ENCODE assay signal across 22 cellular contexts in the genomic region with DNA sequence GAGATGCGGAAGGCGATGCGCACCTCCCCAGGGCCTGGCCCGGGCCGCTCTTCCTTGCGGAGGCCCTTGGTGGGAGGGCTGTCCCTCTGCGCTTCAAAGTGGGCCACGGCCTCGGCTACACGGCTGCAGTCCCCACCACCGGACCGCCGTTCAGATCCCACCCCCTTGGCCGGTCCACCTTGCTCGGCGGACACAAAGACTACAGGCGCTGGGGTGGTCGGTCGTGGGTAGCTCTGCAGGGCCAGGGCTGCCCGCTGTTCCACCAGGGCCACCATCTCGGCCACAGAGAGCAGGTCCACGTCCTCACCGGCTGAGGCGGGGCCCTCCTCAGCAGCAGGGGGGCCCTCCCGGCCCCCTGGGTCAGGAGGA. TPM values are rescaled to one million over a fixed set of nuclear protein-coding genes. Genes with fewer than 3 reads are reported as not detected.
DNase-seq lines count a peak whose midpoint lies in the region; ATAC-seq, FAIRE-seq and TF ChIP-seq lines count a peak whose summit lies in the region.
"Had no signal": no experiment of that assay in that cellular context is flagged by ENCODE, and none has a peak within 500 bp of the region (broad histone marks: within the 10 kb centered on the region; RNA-seq: fewer than 3 reads in every experiment).

No MANE protein-coding gene starts in this region.

- H3F3A ChIP-seq in GM23338 (replicated peaks; ENCODE audit: low read depth), result 0 out of 2 replicates have a peak, but pooled peaks cover 3% of the 10 kb centered on the region
- H3F3A ChIP-seq in GM23248 (ENCODE audit: insufficient read depth), result peaks cover 8% of the 10 kb centered on the region; the same call in 1 of the 2 replicates

- POLR2A ChIA-PET in K562 (lab: Yijun Ruan, JAX), result interaction anchor here (0.6 to 5.9 kb wide), 5 partner anchors 8 to 28 kb away, joined by 3 to 46 read pairs (median 4); partner anchors contain the start of genes QPCTL and SNRPD2

- H3K4me3 Mint-ChIP-seq in GM23338, result no peak overlapping the region
- H3K4me3 Mint-ChIP-seq: CD4-positive, alpha-beta memory T cell had no signal

- no peak for DNase-seq in GM23338 (ENCODE audit: low spot score)
- no peak for DNase-seq in K562 (ENCODE audit: extremely low read depth in 1 of 4, low spot score in 3 of 4)
- DNase-seq in NCI-H1930 (lab: John Stamatoyannopoulos, UW), result no peak
- no peak for DNase-seq in esophagus squamous epithelium (lab: John Stamatoyannopoulos, UW)
- no peak for DNase-seq in GM23248
- DNase-seq: BE2C; CD4-positive, alpha-beta memory T cell; COR-L47; DMS153; DMS79 treated with DMSO at 0.1 percent for 48 hours; EL; IMR-90; KG1 had no signal

- H3K9me2 ChIP-seq in GM23338 (ENCODE audit: insufficient read depth), result no peaks in the 10 kb centered on the region
- H3K9me2 ChIP-seq in GM23248 (ENCODE audit: insufficient read depth), result no peaks in the 10 kb centered on the region

- BruUV-seq in K562 (replicated peaks; lab: Mats Ljungman, UMichigan), result no TSS peak

- TF ChIP-seq EP300 in K562 (IDR thresholded peaks at IDR 0.05; ENCODE audit: low read length), result no peak

- ATAC-seq in GM23338 (no peak), K562 (no peak)
- ATAC-seq: A549, HCT116 had no signal

- CTCF ChIA-PET in K562 (lab: Yijun Ruan, JAX; ENCODE audit: low intra/inter-chr PET ratio), result no interaction called here

- H3K9ac ChIP-seq in K562 (ENCODE audit: insufficient read depth in 1 of 2, low read depth in 2 of 2, low read length in 2 of 2) (no peak overlapping the region), GM23248 (no peak overlapping the region)

- H4K20me1 ChIP-seq in GM23338 (replicated peaks; ENCODE audit: insufficient read depth) (peaks cover 6% of the 10 kb centered on the region), K562 (replicated peaks; ENCODE audit: control insufficient read depth, insufficient read depth, low read length) (no peaks in the 10 kb centered on the region), GM23248 (ENCODE audit: insufficient read depth) (no peaks in the 10 kb centered on the region)

- no peaks in the 10 kb centered on the region for H3K36me3 ChIP-seq in GM23338 (ENCODE audit: insufficient read depth)
- H3K36me3 ChIP-seq in K562 (ENCODE audit: control insufficient read depth, insufficient read depth, low read length), result peaks cover 41% of the 10 kb centered on the region; the same call in 2 of the 3 replicates
- H3K36me3 ChIP-seq in esophagus squamous epithelium, result peaks cover 18 to 49% (median 21%) of the 10 kb centered on the region in 3 donors
- no peaks in the 10 kb centered on the region for H3K36me3 ChIP-seq in GM23248 (ENCODE audit: low read depth)

- H2AFZ ChIP-seq in GM23338, result no peak overlapping the region
- no peak overlapping the region for H2AFZ ChIP-seq in K562 (ENCODE audit: low read depth, low read length)
- no peak overlapping the region for H2AFZ ChIP-seq in GM23248

- TF ChIP-seq POLR2A in GM18951 (IDR thresholded peaks at IDR 0.05; ENCODE audit: extremely low read depth, insufficient read depth, insufficient read length) (peak; percentile 13), K562 (conservative IDR thresholded peaks at IDR 0.05) (no peak), esophagus squamous epithelium (IDR thresholded peaks at IDR 0.05) (no peak)

- intact Hi-C loops in K562 (cut with micrococcal nuclease) (no loop called here), esophagus squamous epithelium (cut with DNase I) (loop anchor here (10.0 kb wide), 1 partner anchor 52 kb away; the partner anchor contains the start of gene SIX5)

- H3K27me3 Mint-ChIP-seq in GM23338 (ENCODE audit: insufficient read depth, low read depth, poor library complexity), result peaks cover 20% of the 10 kb centered on the region
- H3K27me3 Mint-ChIP-seq: CD4-positive, alpha-beta memory T cell had no signal

- H3K27ac Mint-ChIP-seq in GM23338, result no peak overlapping the region

- WGBS in K562 (ENCODE audit: insufficient coverage, low coverage, missing lambda C conversion rate), result 97% methylated on average over 21 of the region's 25 CpGs
- WGBS in esophagus squamous epithelium, 2 donors, result 83% methylated on average over 1 of the region's 25 CpGs; no CpG with 5 or more reads in 1 of the 2 donors
- 92% methylated on average over 9 to 25 of the region's 25 CpGs for WGBS in GM23248 (ENCODE audit: low coverage in 1 of 2, low lambda C conversion rate in 2 of 2, missing lambda C conversion rate in 2 of 2), 2 experiments

- peaks cover 47% of the 10 kb centered on the region for H3K79me2 ChIP-seq in GM23338 (replicated peaks; ENCODE audit: insufficient read depth)
- peaks cover 44% of the 10 kb centered on the region for H3K79me2 ChIP-seq in K562 (ENCODE audit: control insufficient read depth, insufficient read depth, low read length)
- peaks cover 72% of the 10 kb centered on the region for H3K79me2 ChIP-seq in GM23248 (ENCODE audit: insufficient read depth)

- H3K4me3 ChIP-seq in GM23338 (no peak overlapping the region), K562 (no peak overlapping the region), esophagus squamous epithelium (no peak overlapping the region), GM23248 (no peak overlapping the region)
- H3K4me3 ChIP-seq: A549 had no signal

- H3K4me2 ChIP-seq in GM23338 (no peak overlapping the region), K562 (ENCODE audit: insufficient read depth, low read length) (no peak overlapping the region), GM23248 (ENCODE audit: unreplicated experiment) (no peak overlapping the region)
- H3K4me2 ChIP-seq: A549 had no signal

- FAIRE-seq in K562 (lab: Jason Lieb, UNC), result no peak
- FAIRE-seq: A549, D721Med, G401.6, GM12891 had no signal

- H3K27me3 ChIP-seq in GM23338 (ENCODE audit: insufficient read depth), result no peaks in the 10 kb centered on the region
- H3K27me3 ChIP-seq in K562 (ENCODE audit: control insufficient read depth in 2 of 2, insufficient read depth in 2 of 2, low read length in 2 of 2), result no peaks in the 10 kb centered on the region
- H3K27me3 ChIP-seq in esophagus squamous epithelium, result no peaks in the 10 kb centered on the region
- H3K27me3 ChIP-seq in GM23248 (replicated peaks; ENCODE audit: insufficient read depth), result no peaks in the 10 kb centered on the region
- H3K27me3 ChIP-seq: BE2C had no signal

- peaks cover 11% of the 10 kb centered on the region for H3K4me1 ChIP-seq in GM23338 (ENCODE audit: insufficient read depth)
- H3K4me1 ChIP-seq in K562 (replicated peaks in 1 of 2; ENCODE audit: control insufficient read depth in 2 of 2, insufficient read depth in 2 of 2, low read length in 2 of 2), result peaks cover 10 to 22% of the 10 kb centered on the region in 2 experiments; a peak in 4 of 5 replicates
- peaks cover 3 to 40% (median 5%) of the 10 kb centered on the region in 3 donors for H3K4me1 ChIP-seq in esophagus squamous epithelium
- H3K4me1 ChIP-seq in GM23248 (ENCODE audit: insufficient read depth), result peaks cover 8% of the 10 kb centered on the region
- H3K4me1 ChIP-seq: BE2C had no signal

- no peak for TF ChIP-seq CTCF in GM23338 (conservative IDR thresholded peaks at IDR 0.05; ENCODE audit: low read depth in 2 of 2)
- TF ChIP-seq CTCF in K562 (IDR thresholded peaks at IDR 0.05 in 2 of 3, conservative IDR thresholded peaks at IDR 0.05 in 1 of 3; ENCODE audit: insufficient read depth in 2 of 3, low read depth in 1 of 3, low read length in 3 of 3), result no peak
- no peak for TF ChIP-seq CTCF in esophagus squamous epithelium (IDR thresholded peaks at IDR 0.05)

- in situ Hi-C loops in GM18951 (cut with MboI; ENCODE audit: low sequenced_read_pairs, unreplicated experiment), result no loop called here
- in situ Hi-C loops in K562 (cut with MboI), result no loop called here
- in situ Hi-C loops in GM23248 (cut with MboI), result no loop called here

- H3K9me3 ChIP-seq in K562 (replicated peaks; ENCODE audit: control insufficient read depth, insufficient read depth, low read depth, low read length) (no peaks in the 10 kb centered on the region), esophagus squamous epithelium (no peaks in the 10 kb centered on the region), GM23248 (ENCODE audit: low read depth) (no peaks in the 10 kb centered on the region)
- H3K9me3 ChIP-seq: A549, BE2C had no signal

- no peaks in the 10 kb centered on the region for H3K9me3 Mint-ChIP-seq in GM23338

- H3K9me1 ChIP-seq in K562 (ENCODE audit: control insufficient read depth, insufficient read depth, low read length), result no peaks in the 10 kb centered on the region

- H3K27ac ChIP-seq in GM23338 (ENCODE audit: low read depth), result no peak overlapping the region
- H3K27ac ChIP-seq in K562 (ENCODE audit: extremely low read depth, low read depth, low read length), result no peak overlapping the region
- no peak overlapping the region for H3K27ac ChIP-seq in esophagus squamous epithelium
- no peak overlapping the region for H3K27ac ChIP-seq in GM23248
- H3K27ac ChIP-seq: A549, C4-2B had no signal

- no peak for TF ChIP-seq RAD21 in K562 (CRISPR knock-in tag; conservative IDR thresholded peaks at IDR 0.05 in 1 of 2, IDR thresholded peaks at IDR 0.05 in 1 of 2)

- peaks cover 13% of the 10 kb centered on the region for H3K36me3 Mint-ChIP-seq in GM23338 (ENCODE audit: low read depth)

- H3K4me1 Mint-ChIP-seq in GM23338, result peaks cover 33% of the 10 kb centered on the region

RNA-seq across cellular contexts. Expression of gene FBXO46, which starts 18.0 kb away (rescaled TPM):
- total RNA-seq in GM23338 (2014; rRNA removed; shearing (Covaris generic)), result 34.4 and 35.8 TPM in 2 replicates
- polyA plus RNA-seq in GM23338 (2016; fragmentation: Nextera tagmentation; extraction: Ambion mirVana) (9.4 and 12.0 TPM in 2 replicates), K562 (2011; rRNA removed) (5.4 and 6.1 TPM in 2 replicates), K562 (2014; fragmentation: Illumina TruSeq; extraction: Trizol) (7.3 and 10.9 TPM in 2 replicates), K562 (2014; fragmentation: Nextera tagmentation; extraction: Ambion mirVana) (1 to 10 TPM; 1.5 to 4.0 TPM), K562 (2014; rRNA removed) (11.8 and 15.6 TPM in 2 replicates), GM23248 (2016; fragmentation: Nextera tagmentation; extraction: Ambion mirVana) (3.1 and 3.3 TPM in 2 replicates)
- 16.6 and 30.3 TPM in 2 replicates for total RNA-seq in K562 (2011; cell fraction: chromatin; rRNA removed; ENCODE audit: low replicate concordance)
- 17.5 and 18.4 TPM in 2 replicates for total RNA-seq in K562 (2011; cell fraction: nucleolus; rRNA removed)
- total RNA-seq in K562 (2011; cell fraction: nucleoplasm; rRNA removed), result 21.0 and 36.0 TPM in 2 replicates
- total RNA-seq in K562 (2014; rRNA removed) (13.2 and 18.5 TPM in 2 replicates), K562 (2014; rRNA removed; fragmentation: Illumina TruSeq; extraction: Trizol) (5.0 and 5.5 TPM in 2 replicates), K562 (2015; rRNA removed; fragmentation: Illumina TruSeq; extraction: Trizol) (7.9 and 8.3 TPM in 2 replicates), K562 (2021) (32.6 and 36.1 TPM in 2 replicates), esophagus squamous epithelium (10 to 100 TPM; 16.0 to 37.2 (median 25.9) TPM)
- polyA plus RNA-seq in K562 (2011; cell fraction: cytosol; rRNA removed), result 10.2 and 11.6 TPM in 2 replicates
- 19.1 and 20.0 TPM in 2 replicates for polyA plus RNA-seq in K562 (2011; cell fraction: nucleus; rRNA removed)
- polyA plus RNA-seq in K562 (2012), result 9.1 and 13.3 TPM in 2 replicates
- 3.9 and 4.7 TPM in 2 replicates for polyA minus RNA-seq in K562 (2011; rRNA and poly(A)+ RNA removed)
- polyA minus RNA-seq in K562 (2011; cell fraction: cytosol; rRNA and poly(A)+ RNA removed), result 6.2 and 6.7 TPM in 2 replicates
- polyA minus RNA-seq in K562 (2011; cell fraction: nucleus; rRNA and poly(A)+ RNA removed), result 4.8 and 8.6 TPM in 2 replicates
- total RNA-seq in GM23248 (2014; rRNA removed; shearing (Covaris generic)), result 6.3 and 9.1 TPM in 2 replicates

RNA-seq across cellular contexts. Expression of gene QPCTL, which starts 20.2 kb away (rescaled TPM):
- 23.0 and 26.2 TPM in 2 replicates for total RNA-seq in GM23338 (2014; rRNA removed; shearing (Covaris generic))
- polyA plus RNA-seq in GM23338 (2016; fragmentation: Nextera tagmentation; extraction: Ambion mirVana), result 8.6 and 10.6 TPM in 2 replicates
- total RNA-seq in K562 (2011; cell fraction: chromatin; rRNA removed; ENCODE audit: low replicate concordance), result 21.6 and 47.1 TPM in 2 replicates
- total RNA-seq in K562 (2011; cell fraction: nucleolus; rRNA removed), result 66.6 and 72.4 TPM in 2 replicates
- total RNA-seq in K562 (2011; cell fraction: nucleoplasm; rRNA removed), result 43.8 and 47.6 TPM in 2 replicates
- 22.3 and 25.1 TPM in 2 replicates for total RNA-seq in K562 (2014; rRNA removed)
- 7.2 and 9.2 TPM in 2 replicates for total RNA-seq in K562 (2014; rRNA removed; fragmentation: Illumina TruSeq; extraction: Trizol)
- 7.4 and 7.5 TPM in 2 replicates for total RNA-seq in K562 (2015; rRNA removed; fragmentation: Illumina TruSeq; extraction: Trizol)
- 29.4 and 31.3 TPM in 2 replicates for total RNA-seq in K562 (2021)
- 12.7 and 24.3 TPM in 2 replicates for polyA plus RNA-seq in K562 (2011; rRNA removed)
- 28.9 and 37.9 TPM in 2 replicates for polyA plus RNA-seq in K562 (2011; cell fraction: cytosol; rRNA removed)
- 66.3 and 85.9 TPM in 2 replicates for polyA plus RNA-seq in K562 (2011; cell fraction: nucleus; rRNA removed)
- 19.5 and 24.1 TPM in 2 replicates for polyA plus RNA-seq in K562 (2012)
- polyA plus RNA-seq in K562 (2014; fragmentation: Illumina TruSeq; extraction: Trizol), result 14.2 and 17.9 TPM in 2 replicates
- 1 to 10 TPM in 1 of 2 experiments, under 1 TPM in 1; 0.99 to 1.6 TPM for polyA plus RNA-seq in K562 (2014; fragmentation: Nextera tagmentation; extraction: Ambion mirVana)
- polyA plus RNA-seq in K562 (2014; rRNA removed), result 21.1 and 25.9 TPM in 2 replicates
- 8.8 and 10.7 TPM in 2 replicates for polyA minus RNA-seq in K562 (2011; rRNA and poly(A)+ RNA removed)
- 13.4 and 16.7 TPM in 2 replicates for polyA minus RNA-seq in K562 (2011; cell fraction: cytosol; rRNA and poly(A)+ RNA removed)
- polyA minus RNA-seq in K562 (2011; cell fraction: nucleus; rRNA and poly(A)+ RNA removed), result 11.1 and 12.7 TPM in 2 replicates
- 1 to 10 TPM; 3.3 to 6.9 (median 5.5) TPM for total RNA-seq in esophagus squamous epithelium
- 8.6 and 13.2 TPM in 2 replicates for total RNA-seq in GM23248 (2014; rRNA removed; shearing (Covaris generic))
- 7.4 and 7.6 TPM in 2 replicates for polyA plus RNA-seq in GM23248 (2016; fragmentation: Nextera tagmentation; extraction: Ambion mirVana)

RNA-seq across cellular contexts. Expression of gene MEIOSIN, which starts 20.6 kb away (rescaled TPM):
- 0.16 and 0.28 TPM in 2 replicates for total RNA-seq in GM23338 (2014; rRNA removed; shearing (Covaris generic))
- polyA plus RNA-seq in GM23338 (2016; fragmentation: Nextera tagmentation; extraction: Ambion mirVana) (0.21 TPM in 1 of 2 replicates, not detected in the other), K562 (2011; rRNA removed) (0.20 and 1.4 TPM in 2 replicates), K562 (2014; fragmentation: Illumina TruSeq; extraction: Trizol) (1.8 and 2.2 TPM in 2 replicates), K562 (2014; fragmentation: Nextera tagmentation; extraction: Ambion mirVana) (under 1 TPM; 0.06 to 0.07 TPM), K562 (2014; rRNA removed) (1.2 and 1.6 TPM in 2 replicates), GM23248 (2016; fragmentation: Nextera tagmentation; extraction: Ambion mirVana) (not detected in 2 replicates)
- total RNA-seq in K562 (2011; cell fraction: chromatin; rRNA removed; ENCODE audit: low replicate concordance), result 0.48 and 1.4 TPM in 2 replicates
- total RNA-seq in K562 (2011; cell fraction: nucleolus; rRNA removed), result 0.66 and 0.67 TPM in 2 replicates
- total RNA-seq in K562 (2011; cell fraction: nucleoplasm; rRNA removed), result 0.37 and 0.76 TPM in 2 replicates
- total RNA-seq in K562 (2014; rRNA removed) (1.6 and 2.4 TPM in 2 replicates), K562 (2014; rRNA removed; fragmentation: Illumina TruSeq; extraction: Trizol) (0.64 and 0.76 TPM in 2 replicates), K562 (2015; rRNA removed; fragmentation: Illumina TruSeq; extraction: Trizol) (0.51 and 0.64 TPM in 2 replicates), K562 (2021) (1.5 and 2.0 TPM in 2 replicates), esophagus squamous epithelium (not detected)
- 0.82 and 0.99 TPM in 2 replicates for polyA plus RNA-seq in K562 (2011; cell fraction: cytosol; rRNA removed)
- 0.51 and 0.86 TPM in 2 replicates for polyA plus RNA-seq in K562 (2011; cell fraction: nucleus; rRNA removed)
- polyA plus RNA-seq in K562 (2012), result 1.8 and 3.2 TPM in 2 replicates
- 0.21 and 0.54 TPM in 2 replicates for polyA minus RNA-seq in K562 (2011; rRNA and poly(A)+ RNA removed)
- polyA minus RNA-seq in K562 (2011; cell fraction: cytosol; rRNA and poly(A)+ RNA removed), result 1.1 TPM in 1 of 2 replicates, not detected in the other
- 0.13 and 1.1 TPM in 2 replicates for polyA minus RNA-seq in K562 (2011; cell fraction: nucleus; rRNA and poly(A)+ RNA removed)
- not detected in 2 replicates for total RNA-seq in GM23248 (2014; rRNA removed; shearing (Covaris generic))
- total RNA-seq: CD4-positive, alpha-beta memory T cell; H4; IMR-90 had no signal
- polyA plus RNA-seq: A549; AG04450; CD4-positive, alpha-beta memory T cell; IMR-90 had no signal

RNA-seq across cellular contexts. Expression of gene SNRPD2, which starts 20.9 kb away (rescaled TPM):
- 169 and 226 TPM in 2 replicates for total RNA-seq in GM23338 (2014; rRNA removed; shearing (Covaris generic))
- polyA plus RNA-seq in GM23338 (2016; fragmentation: Nextera tagmentation; extraction: Ambion mirVana) (1,375 and 1,400 TPM in 2 replicates), K562 (2011; rRNA removed) (1,538 and 1,599 TPM in 2 replicates), K562 (2014; fragmentation: Illumina TruSeq; extraction: Trizol) (781 and 861 TPM in 2 replicates), K562 (2014; fragmentation: Nextera tagmentation; extraction: Ambion mirVana) (1,000 to 10,000 TPM; 3,747 to 4,411 TPM), K562 (2014; rRNA removed) (1,021 and 1,290 TPM in 2 replicates), GM23248 (2016; fragmentation: Nextera tagmentation; extraction: Ambion mirVana) (544 and 545 TPM in 2 replicates)
- 50.0 and 52.6 TPM in 2 replicates for total RNA-seq in K562 (2011; cell fraction: chromatin; rRNA removed; ENCODE audit: low replicate concordance)
- 163 and 171 TPM in 2 replicates for total RNA-seq in K562 (2011; cell fraction: nucleolus; rRNA removed)
- total RNA-seq in K562 (2011; cell fraction: nucleoplasm; rRNA removed), result 148 and 206 TPM in 2 replicates
- total RNA-seq in K562 (2014; rRNA removed) (1,029 and 1,092 TPM in 2 replicates), K562 (2014; rRNA removed; fragmentation: Illumina TruSeq; extraction: Trizol) (793 and 886 TPM in 2 replicates), K562 (2015; rRNA removed; fragmentation: Illumina TruSeq; extraction: Trizol) (677 and 728 TPM in 2 replicates), K562 (2021) (1,103 and 1,199 TPM in 2 replicates), esophagus squamous epithelium (100 to 1,000 TPM; 131 to 240 (median 186) TPM)
- polyA plus RNA-seq in K562 (2011; cell fraction: cytosol; rRNA removed), result 691 and 802 TPM in 2 replicates
- 342 and 554 TPM in 2 replicates for polyA plus RNA-seq in K562 (2011; cell fraction: nucleus; rRNA removed)
- 738 and 818 TPM in 2 replicates for polyA plus RNA-seq in K562 (2012)
- 280 and 301 TPM in 2 replicates for polyA minus RNA-seq in K562 (2011; rRNA and poly(A)+ RNA removed)
- polyA minus RNA-seq in K562 (2011; cell fraction: cytosol; rRNA and poly(A)+ RNA removed), result 111 and 125 TPM in 2 replicates
- 38.4 and 110 TPM in 2 replicates for polyA minus RNA-seq in K562 (2011; cell fraction: nucleus; rRNA and poly(A)+ RNA removed)
- 129 and 152 TPM in 2 replicates for total RNA-seq in GM23248 (2014; rRNA removed; shearing (Covaris generic))

RNA-seq across cellular contexts. Expression of gene GIPR, which starts 44.7 kb away (rescaled TPM):
- 0.19 and 0.42 TPM in 2 replicates for total RNA-seq in GM23338 (2014; rRNA removed; shearing (Covaris generic))
- polyA plus RNA-seq in GM23338 (2016; fragmentation: Nextera tagmentation; extraction: Ambion mirVana), result 1.2 and 1.4 TPM in 2 replicates
- total RNA-seq in K562 (2011; cell fraction: chromatin; rRNA removed; ENCODE audit: low replicate concordance), result 167 and 311 TPM in 2 replicates
- total RNA-seq in K562 (2011; cell fraction: nucleolus; rRNA removed), result 156 and 157 TPM in 2 replicates
- total RNA-seq in K562 (2011; cell fraction: nucleoplasm; rRNA removed), result 157 and 215 TPM in 2 replicates
- total RNA-seq in K562 (2014; rRNA removed), result 12.7 and 14.9 TPM in 2 replicates
- total RNA-seq in K562 (2014; rRNA removed; fragmentation: Illumina TruSeq; extraction: Trizol), result 13.4 and 13.6 TPM in 2 replicates
- total RNA-seq in K562 (2015; rRNA removed; fragmentation: Illumina TruSeq; extraction: Trizol), result 19.6 and 19.8 TPM in 2 replicates
- total RNA-seq in K562 (2021), result 21.7 and 24.4 TPM in 2 replicates
- polyA plus RNA-seq in K562 (2011; rRNA removed), result 10.7 and 14.0 TPM in 2 replicates
- 5.8 and 6.6 TPM in 2 replicates for polyA plus RNA-seq in K562 (2011; cell fraction: cytosol; rRNA removed)
- 109 and 181 TPM in 2 replicates for polyA plus RNA-seq in K562 (2011; cell fraction: nucleus; rRNA removed)
- 31.1 and 55.4 TPM in 2 replicates for polyA plus RNA-seq in K562 (2012)
- polyA plus RNA-seq in K562 (2014; fragmentation: Illumina TruSeq; extraction: Trizol), result 12.7 and 16.9 TPM in 2 replicates
- polyA plus RNA-seq in K562 (2014; fragmentation: Nextera tagmentation; extraction: Ambion mirVana), result 1 to 10 TPM; 2.2 to 2.5 TPM
- polyA plus RNA-seq in K562 (2014; rRNA removed), result 26.3 and 26.8 TPM in 2 replicates
- polyA minus RNA-seq in K562 (2011; rRNA and poly(A)+ RNA removed), result 13.2 and 19.1 TPM in 2 replicates
- polyA minus RNA-seq in K562 (2011; cell fraction: cytosol; rRNA and poly(A)+ RNA removed), result 7.3 and 11.5 TPM in 2 replicates
- polyA minus RNA-seq in K562 (2011; cell fraction: nucleus; rRNA and poly(A)+ RNA removed), result 49.4 and 54.7 TPM in 2 replicates
- 1 to 10 TPM in 1 of 4 donors, under 1 TPM in 3; 0.44 to 1.1 (median 0.63) TPM for total RNA-seq in esophagus squamous epithelium
- total RNA-seq in GM23248 (2014; rRNA removed; shearing (Covaris generic)), result not detected in 2 replicates
- not detected in 2 replicates for polyA plus RNA-seq in GM23248 (2016; fragmentation: Nextera tagmentation; extraction: Ambion mirVana)
- total RNA-seq: H4 had no signal
